8 cellular contexts compared by ENCODE assay signal in the genomic region with DNA sequence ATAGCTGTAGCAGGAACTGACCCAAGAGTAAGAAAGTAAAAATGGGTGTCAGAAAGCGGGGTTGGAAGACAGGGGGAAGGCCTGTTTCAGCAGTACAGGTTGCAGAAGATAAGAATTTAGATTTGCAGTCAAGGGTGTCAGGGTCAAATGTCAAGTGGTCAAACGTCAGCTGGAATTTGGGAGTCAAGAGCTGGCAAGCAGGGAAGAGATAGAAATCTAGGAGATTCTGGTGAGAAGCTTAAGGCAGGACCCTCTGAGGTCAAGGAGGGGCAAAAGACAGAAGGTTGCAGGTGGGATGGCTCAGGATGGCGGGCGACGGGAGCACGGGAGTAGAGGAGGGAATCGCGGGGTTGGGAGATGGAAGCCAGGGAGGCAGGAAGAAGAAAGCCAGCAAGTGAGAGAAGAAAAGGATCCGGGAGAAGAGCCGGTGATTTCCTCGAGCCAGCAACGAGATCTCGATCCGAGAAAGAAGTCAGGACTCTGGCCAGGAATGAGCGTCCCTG. TPM values are rescaled to one million over a fixed set of nuclear protein-coding genes. Genes with fewer than 3 reads are reported as not detected.
DNase-seq lines count a peak whose midpoint lies in the region; ATAC-seq and TF ChIP-seq lines count a peak whose summit lies in the region.

No MANE protein-coding gene starts in this region.

- H3K36me3 ChIP-seq in GM06990 (ENCODE audit: control insufficient read depth, insufficient read depth, low read length) (no peaks in the 10 kb centered on the region; the same call in 1 of the 2 replicates), WERI-Rb-1 (peaks cover 5% of the 10 kb centered on the region)

- peaks cover 8% of the 10 kb centered on the region for H3K4me1 Mint-ChIP-seq in progenitor cell of endocrine pancreas (ENCODE audit: low read depth)

- TF ChIP-seq CTCF in GM06990 (IDR thresholded peaks at IDR 0.05; ENCODE audit: insufficient read depth, low read length, poor library complexity, severe bottlenecking) (no peak), WERI-Rb-1 (IDR thresholded peaks at IDR 0.05; ENCODE audit: low read depth, low read length) (no peak), foreskin keratinocyte (conservative IDR thresholded peaks at IDR 0.05) (no peak), progenitor cell of endocrine pancreas (IDR thresholded peaks at IDR 0.05; ENCODE audit: unreplicated experiment) (no peak)

- H3K27me3 ChIP-seq in GM06990 (replicated peaks; ENCODE audit: control insufficient read depth, insufficient read depth, low read length) (no peaks in the 10 kb centered on the region), WERI-Rb-1 (ENCODE audit: insufficient read depth, low read depth, severe bottlenecking) (no peaks in the 10 kb centered on the region), foreskin keratinocyte (no peaks in the 10 kb centered on the region)

- no peak for DNase-seq in GM06990 (ENCODE audit: extremely low read depth, insufficient read length)
- no peak for DNase-seq in WERI-Rb-1
- no peak for DNase-seq in foreskin keratinocyte
- DNase-seq in progenitor cell of endocrine pancreas (ENCODE audit: low spot score, unreplicated experiment), result no peak
- DNase-seq in amniotic stem cell (lab: John Stamatoyannopoulos, UW), result no peak

- H3K9me3 Mint-ChIP-seq in progenitor cell of endocrine pancreas (ENCODE audit: low read depth), result no peaks in the 10 kb centered on the region

- H3K9me3 ChIP-seq in WERI-Rb-1 (ENCODE audit: severe bottlenecking), result no peaks in the 10 kb centered on the region

- ATAC-seq in foreskin keratinocyte (peak; percentile 23), GM19452 (IDR thresholded peaks at IDR 0.05; ENCODE audit: unreplicated experiment) (no peak), HG03378 (IDR thresholded peaks at IDR 0.05; ENCODE audit: unreplicated experiment) (no peak), GM18858 (IDR thresholded peaks at IDR 0.05; ENCODE audit: unreplicated experiment) (no peak)

- H3K36me3 Mint-ChIP-seq in progenitor cell of endocrine pancreas (ENCODE audit: insufficient read depth), result peaks cover 1% of the 10 kb centered on the region

- peak overlapping the region; percentile 87 for H3K4me3 Mint-ChIP-seq in progenitor cell of endocrine pancreas (ENCODE audit: low read depth)

- peak overlapping the region; percentile 80 for H3K27ac Mint-ChIP-seq in progenitor cell of endocrine pancreas

- H3K27ac ChIP-seq in WERI-Rb-1 (peak overlapping the region; percentile 91), foreskin keratinocyte (no peak overlapping the region)

- no peaks in the 10 kb centered on the region for H3K27me3 Mint-ChIP-seq in progenitor cell of endocrine pancreas

- H3K4me1 ChIP-seq in foreskin keratinocyte, result no peaks in the 10 kb centered on the region

- H3K4me3 ChIP-seq in GM06990 (replicated peaks; ENCODE audit: low read depth, low read length) (peak overlapping the region; percentile 70), WERI-Rb-1 (ENCODE audit: low read depth, low read length) (peak overlapping the region; percentile 66)

RNA-seq across cellular contexts. Expression of gene SLC25A35, which starts 0.3 kb away (rescaled TPM):
- total RNA-seq in foreskin keratinocyte (1.4 and 1.8 TPM in 2 replicates), progenitor cell of endocrine pancreas (4.2 TPM in 2 replicates)
- polyA plus RNA-seq in foreskin keratinocyte, result 2.7 and 2.8 TPM in 2 replicates

RNA-seq across cellular contexts. Expression of gene RANGRF, which starts 6.4 kb away (rescaled TPM):
- 20.9 and 30.2 TPM in 2 replicates for total RNA-seq in foreskin keratinocyte
- 61.8 and 67.9 TPM in 2 replicates for polyA plus RNA-seq in foreskin keratinocyte
- 31.2 and 33.6 TPM in 2 replicates for total RNA-seq in progenitor cell of endocrine pancreas

RNA-seq across cellular contexts. Expression of gene ARHGEF15, which starts 15.2 kb away (rescaled TPM):
- total RNA-seq in foreskin keratinocyte, result not detected in 2 replicates
- polyA plus RNA-seq in foreskin keratinocyte, result not detected in 2 replicates
- total RNA-seq in progenitor cell of endocrine pancreas, result 0.22 and 0.27 TPM in 2 replicates

RNA-seq across cellular contexts. Expression of gene ODF4, which starts 44.8 kb away (rescaled TPM):
- total RNA-seq in foreskin keratinocyte, result not detected in 2 replicates
- not detected in 2 replicates for polyA plus RNA-seq in foreskin keratinocyte
- total RNA-seq in progenitor cell of endocrine pancreas, result not detected in 2 replicates

RNA-seq across cellular contexts. Expression of gene PFAS, which starts 45.8 kb away (rescaled TPM):
- total RNA-seq in foreskin keratinocyte (31.6 and 33.9 TPM in 2 replicates), progenitor cell of endocrine pancreas (110 and 112 TPM in 2 replicates)
- polyA plus RNA-seq in foreskin keratinocyte, result 14.1 and 16.6 TPM in 2 replicates
